ENCODE assay signal across 24 cellular contexts in genomic region chrX:43633757-43634156, GRCh38.
"Had no signal": no experiment of that assay in that cellular context is flagged by ENCODE, and none has a peak within 500 bp of the region (broad histone marks: within the 10 kb centered on the region; RNA-seq: fewer than 3 reads in every experiment).

No MANE protein-coding gene starts in this region.

- H3K4me1 Mint-ChIP-seq: naive B cell, nephron had no signal

- H3K4me3 Mint-ChIP-seq: naive B cell, nephron had no signal

- DNase-seq: cortex of kidney; dorsolateral prefrontal cortex; effector CD8-positive, alpha-beta T cell; esophagus squamous epithelium; foreskin melanocyte; head of caudate nucleus; left colon; left ventricle myocardium superior; mesendoderm; naive B cell; occipital lobe; pancreas; right cardiac atrium; small intestine; stimulated activated CD4-positive, alpha-beta T cell treated with anti-CD3 and anti-CD28 coated beads, Interleukin-12 subunit alpha, Interleukin-12 subunit beta, amount 100 ng/mL, for 4 hours; stimulated activated naive CD4-positive, alpha-beta T cell treated with Interleukin-2 at 50 U/mL for 16 hours; thyroid gland; upper lobe of left lung; uterus had no signal

- H3K27ac ChIP-seq: dorsolateral prefrontal cortex, esophagus squamous epithelium, hepatocyte, pancreas, suprapubic skin, thyroid gland, upper lobe of left lung, uterus had no signal

- H3K36me3 ChIP-seq: esophagus squamous epithelium, pancreas, suprapubic skin, thyroid gland, upper lobe of left lung, uterus had no signal

- H3K27me3 ChIP-seq: esophagus squamous epithelium, hepatocyte, suprapubic skin, thyroid gland, upper lobe of left lung, uterus had no signal

- H3K27me3 Mint-ChIP-seq: progenitor cell of endocrine pancreas had no signal

- H3K9me3 ChIP-seq: esophagus squamous epithelium, pancreas, suprapubic skin, thyroid gland, upper lobe of left lung, uterus had no signal

- H3K4me3 ChIP-seq: dorsolateral prefrontal cortex, esophagus squamous epithelium, hepatocyte, lung, pancreas, suprapubic skin, thyroid gland, upper lobe of left lung, uterus had no signal

- H3K4me2 ChIP-seq: hepatocyte had no signal

- H3K4me1 ChIP-seq: esophagus squamous epithelium, pancreas, suprapubic skin, thyroid gland, upper lobe of left lung, uterus had no signal

- H3K36me3 Mint-ChIP-seq: naive B cell had no signal

- H3K27ac Mint-ChIP-seq: naive B cell, progenitor cell of endocrine pancreas had no signal

- H2AFZ ChIP-seq: hepatocyte had no signal

- ATAC-seq: left ventricle myocardium superior, pancreas, right cardiac atrium had no signal

- H3K79me2 ChIP-seq: hepatocyte had no signal
